Comparison of ENCODE assay signal across 27 cellular contexts in the genomic region with DNA sequence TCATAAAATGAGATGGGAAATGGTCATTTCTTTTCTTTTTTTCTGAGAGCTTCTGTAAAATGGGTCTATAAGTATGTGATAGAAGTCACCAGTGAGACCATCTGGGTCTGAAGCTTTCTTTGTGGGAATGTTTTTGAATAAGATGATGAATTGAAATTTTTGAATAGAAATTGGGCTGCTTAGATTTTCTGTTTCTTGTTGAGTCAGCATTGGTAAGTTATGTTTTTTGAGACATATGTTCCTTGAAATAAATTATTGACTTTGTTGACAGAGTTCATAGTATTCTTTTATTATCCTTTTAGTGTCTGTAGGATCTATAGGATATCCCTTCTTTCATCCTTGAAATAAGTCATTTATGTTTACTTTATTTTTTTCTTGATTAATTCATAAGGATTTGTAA.
"Had no signal": no experiment of that assay in that cellular context is flagged by ENCODE, and none has a peak within 500 bp of the region (broad histone marks: within the 10 kb centered on the region; RNA-seq: fewer than 3 reads in every experiment).

No MANE protein-coding gene starts in this region.

- ATAC-seq: naive thymus-derived CD8-positive, alpha-beta T cell; natural killer cell treated with Interleukin-12 subunit alpha and Interleukin-12 subunit beta and Interleukin-15 and Interleukin-18, amount 100 ng/mL, for 72 hours; psoas muscle; right cardiac atrium; sciatic nerve; stimulated activated effector memory CD8-positive, alpha-beta T cell treated with anti-CD3 and anti-CD28 coated beads, Interleukin-12 subunit alpha, Interleukin-12 subunit beta, amount 100 ng/mL, for 72 hours; stimulated activated naive B cell treated with anti-CD40 and anti-IgM and Interleukin-4, amounts not matched to agents 10 μg/mL and 1 μg/mL and 100 μg/mL, for 72 hours; upper lobe of right lung had no signal

- H3K9ac ChIP-seq: neural progenitor cell, parathyroid adenoma had no signal

- H3K79me2 ChIP-seq: parathyroid adenoma had no signal

- H3K4me2 ChIP-seq: neural progenitor cell, smooth muscle cell had no signal

- DNase-seq: naive B cell; naive thymus-derived CD8-positive, alpha-beta T cell; occipital lobe; ovary; posterior cingulate gyrus; psoas muscle; right cardiac atrium; stimulated activated CD4-positive, alpha-beta T cell treated with anti-CD3 and anti-CD28 coated beads, Interleukin-15, amount 100 ng/mL, for 24 hours; stimulated activated CD4-positive, alpha-beta T cell treated with anti-CD3 and anti-CD28 coated beads, Interleukin-2, amount 100 ng/mL, for 24 hours; stimulated activated CD4-positive, alpha-beta T cell treated with anti-CD3 and anti-CD28 coated beads, Interleukin-2, amount 100 ng/mL, for 48 hours; stimulated activated CD4-positive, alpha-beta T cell treated with anti-CD3 and anti-CD28 coated beads, Interleukin-4, amount 100 ng/mL, for 24 hours; stimulated activated naive B cell treated with anti-CD40 and anti-IgM and Interleukin-4, amounts not matched to agents 10 μg/mL and 1 μg/mL and 100 μg/mL, for 72 hours; stimulated activated naive CD4-positive, alpha-beta T cell treated with Interleukin-2 at 50 U/mL for 16 hours; stomach; thyroid gland; trophoblast cell; upper lobe of right lung; uterus had no signal

- H3K9me3 ChIP-seq: ovary, psoas muscle, stomach, thoracic aorta, thyroid gland, tibial nerve, upper lobe of right lung, uterus had no signal

- H3K27me3 ChIP-seq: neural progenitor cell, ovary, stomach, thyroid gland, tibial nerve, upper lobe of right lung, uterus had no signal

- H3K36me3 ChIP-seq: neural progenitor cell, ovary, stomach, thoracic aorta, thyroid gland, tibial nerve, upper lobe of right lung, uterus had no signal

- H3K4me1 ChIP-seq: parathyroid adenoma, stomach, thyroid gland, tibial nerve, upper lobe of right lung, uterus had no signal

- H2AFZ ChIP-seq: neural progenitor cell, parathyroid adenoma had no signal

- H3K27ac ChIP-seq: neural progenitor cell, ovary, parathyroid adenoma, psoas muscle, skin epidermis, stomach, thoracic aorta, thyroid gland, tibial nerve, upper lobe of right lung, uterus had no signal

- H3K4me3 ChIP-seq: neural progenitor cell, ovary, psoas muscle, skin epidermis, smooth muscle cell, stomach, thoracic aorta, thyroid gland, tibial nerve, upper lobe of right lung, uterus had no signal
